Comparison of ENCODE assay signal across 15 cellular contexts in genomic region chr11:12019337-12019736, GRCh38. TPM values are rescaled to one million over a fixed set of nuclear protein-coding genes. Genes with fewer than 3 reads are reported as not detected.
DNase-seq lines count a peak whose midpoint lies in the region; ATAC-seq, FAIRE-seq and TF ChIP-seq lines count a peak whose summit lies in the region.
"Had no signal": no experiment of that assay in that cellular context is flagged by ENCODE, and none has a peak within 500 bp of the region (broad histone marks: within the 10 kb centered on the region; RNA-seq: fewer than 3 reads in every experiment).

No MANE protein-coding gene starts in this region.

- ATAC-seq in left lobe of liver, result peak; percentile 26
- no peak for ATAC-seq in GM18520 (IDR thresholded peaks at IDR 0.05; ENCODE audit: unreplicated experiment)
- ATAC-seq: activated CD4-positive, alpha-beta T cell treated with anti-CD3 and anti-CD28 coated beads for 36 hours; left colon had no signal

- H3K9me3 ChIP-seq in smooth muscle cell (replicated peaks; ENCODE audit: low read depth), result no peaks in the 10 kb centered on the region
- H3K9me3 ChIP-seq in kidney (ENCODE audit: control insufficient read depth in 1 of 2, low read length in 2 of 2), result peaks cover 0 to 3% of the 10 kb centered on the region in 2 donors

- DNase-seq in NCI-H2227 (lab: John Stamatoyannopoulos, UW; ENCODE audit: unreplicated experiment), result peak; percentile 67
- DNase-seq in dorsolateral prefrontal cortex, result peak in 3 of 10 donors; percentile 47 to 61 (median 54)
- DNase-seq in left lobe of liver (ENCODE audit: low spot score), result no peak
- DNase-seq in smooth muscle cell (lab: John Stamatoyannopoulos, UW; ENCODE audit: unreplicated experiment), result no peak
- DNase-seq in kidney, result no peak
- DNase-seq in NCI-H1930 (lab: John Stamatoyannopoulos, UW), result no peak
- DNase-seq in NCI-H774 (lab: John Stamatoyannopoulos, UW), result no peak
- DNase-seq: activated CD4-positive, alpha-beta T cell treated with anti-CD3 and anti-CD28 coated beads for 36 hours; activated naive CD4-positive, alpha-beta T cell treated with Interleukin-2 at 50 U/mL for 16 hours; KG1; left colon; NCI-H2171 had no signal

- TF ChIP-seq CTCF in dorsolateral prefrontal cortex (IDR thresholded peaks at IDR 0.05 in 54 of 56, conservative IDR thresholded peaks at IDR 0.05 in 2 of 56; ENCODE audit: low read depth in 1 of 56, partially characterized antibody in 56 of 56), result peak in 2 of 56 donors; percentile 12 to 33
- no peak for TF ChIP-seq CTCF in smooth muscle cell (IDR thresholded peaks at IDR 0.05; ENCODE audit: borderline replicate concordance, insufficient read depth, poor library complexity, severe bottlenecking)
- TF ChIP-seq CTCF in kidney (IDR thresholded peaks at IDR 0.05; ENCODE audit: borderline replicate concordance, extremely low read depth, insufficient read depth), result no peak

- H2AFZ ChIP-seq in smooth muscle cell (ENCODE audit: low read depth), result peak overlapping the region; percentile 38

- peak overlapping the region in 55 of 59 donors; percentile 2 to 85 (median 61) for H3K27ac ChIP-seq in dorsolateral prefrontal cortex
- no peak overlapping the region for H3K27ac ChIP-seq in smooth muscle cell (ENCODE audit: low read depth)
- no peak overlapping the region for H3K27ac ChIP-seq in kidney (ENCODE audit: low read depth in 2 of 2, low read length in 2 of 2)

- no peaks in the 10 kb centered on the region for H3K79me2 ChIP-seq in smooth muscle cell (ENCODE audit: low read depth)

- no peak overlapping the region for H3K4me2 ChIP-seq in smooth muscle cell

- H3K4me3 ChIP-seq in dorsolateral prefrontal cortex (peak overlapping the region in 33 of 59 donors; percentile 1 to 51 (median 24)), smooth muscle cell (no peak overlapping the region), kidney (ENCODE audit: low read length in 2 of 2) (no peak overlapping the region)
- H3K4me3 ChIP-seq: skin epidermis had no signal

- no peaks in the 10 kb centered on the region for H3F3A ChIP-seq in smooth muscle cell (ENCODE audit: low read depth)

- no peaks in the 10 kb centered on the region for H4K20me1 ChIP-seq in smooth muscle cell (ENCODE audit: low read depth)

- H3K9ac ChIP-seq in smooth muscle cell (ENCODE audit: low read depth) (no peak overlapping the region), kidney (ENCODE audit: low read length in 2 of 2) (no peak overlapping the region)

- no peaks in the 10 kb centered on the region for H3K27me3 ChIP-seq in dorsolateral prefrontal cortex
- no peaks in the 10 kb centered on the region for H3K27me3 ChIP-seq in smooth muscle cell (ENCODE audit: low read depth)

- H3K4me1 ChIP-seq in smooth muscle cell (ENCODE audit: low read depth), result peaks cover 7% of the 10 kb centered on the region
- H3K4me1 ChIP-seq in kidney (ENCODE audit: control insufficient read depth in 1 of 2, insufficient read depth in 1 of 2, low read depth in 1 of 2, low read length in 2 of 2), result no peaks in the 10 kb centered on the region

- 62% methylated on average over 9 of the region's 9 CpGs for WGBS in smooth muscle cell (ENCODE audit: low lambda C conversion rate)

- no peaks in the 10 kb centered on the region for H3K36me3 ChIP-seq in smooth muscle cell (ENCODE audit: low read depth)
- H3K36me3 ChIP-seq in kidney (ENCODE audit: control insufficient read depth in 1 of 2, insufficient read depth in 2 of 2, low read length in 2 of 2), result no peaks in the 10 kb centered on the region

- intact Hi-C loops in dorsolateral prefrontal cortex (cut with DNase I) (loop anchor here in 1 of 2 donors (2.0 kb wide), 1 partner anchor 47 kb away; no protein-coding TSS in a partner anchor), kidney (cut with DNase I) (no loop called here)

- no peak for FAIRE-seq in kidney (lab: Jason Lieb, UNC)
- FAIRE-seq: GM12892 had no signal

RNA-seq across cellular contexts. Expression of gene DKK3, which starts 10.9 kb away (rescaled TPM):
- total RNA-seq in dorsolateral prefrontal cortex (1,000 to 10,000 TPM in 9 of 120 experiments, 100 to 1,000 TPM in 111; 391 to 1,132 (median 804) TPM), left lobe of liver (5.5 TPM), smooth muscle cell (112 and 113 TPM in 2 replicates), kidney (59.5 TPM)
- polyA plus RNA-seq in smooth muscle cell (100 and 105 TPM in 2 replicates), kidney (ENCODE audit: insufficient read depth, low read depth, low replicate concordance) (49.6 TPM)
- total RNA-seq: activated CD4-positive, alpha-beta T cell treated with anti-CD3 and anti-CD28 coated beads for 36 hours had no signal

Comparison
In these comparisons a context has a peak if more than half of its experiments do, and no peak if none do; other contexts are left out.
1. H3K27ac ChIP-seq: peak in dorsolateral prefrontal cortex (55 of 59); none in smooth muscle cell (single experiment) and kidney (0 of 2).
2. H3K4me3 ChIP-seq: peak in dorsolateral prefrontal cortex (33 of 59); none in smooth muscle cell (single experiment) and kidney (0 of 2).